ENCODE assay signal across 8 cellular contexts in genomic region chr2:199457147-199458016, GRCh38. TPM values are rescaled to one million over a fixed set of nuclear protein-coding genes. Genes with fewer than 3 reads are reported as not detected.
A peak's percentile ranks its signal among the peaks of the same experiment; 100 is the strongest.
DNase-seq lines count a peak whose midpoint lies in the region; ATAC-seq and TF ChIP-seq lines count a peak whose summit lies in the region.

Gene SATB2 (minus strand): TSS chr2:199457939. CDS start chr2:199456037, 1,902 bp downstream.

- H3K9me3 ChIP-seq in lower lobe of right lung = no peaks in the 10 kb centered on the region
- no peaks in the 10 kb centered on the region for H3K9me3 ChIP-seq in thyroid gland

- H3K36me3 ChIP-seq in lower lobe of right lung = no peaks in the 10 kb centered on the region
- H3K36me3 ChIP-seq in thyroid gland = no peaks in the 10 kb centered on the region

- H3K4me3 ChIP-seq in lower lobe of right lung = peak within 1 kb of the TSS; percentile 96
- peak within 1 kb of the TSS; percentile 29 to 83 (median 78) for H3K4me3 ChIP-seq in thyroid gland (replicated peaks in 1 of 3)

- in situ Hi-C loops in G401 (cut with HindIII; ENCODE audit: low sequenced_read_pairs) = no loop called here

- no peak for TF ChIP-seq POLR2A in thyroid gland (IDR thresholded peaks at IDR 0.05)

- TF ChIP-seq CTCF in lower lobe of right lung (IDR thresholded peaks at IDR 0.05) (no peak), thyroid gland (IDR thresholded peaks at IDR 0.05) (no peak)

- intact Hi-C loops in lower lobe of right lung (cut with DNase I) (no loop called here), thyroid gland (cut with DNase I) (no loop called here)

- 1 to 2% methylated on average over 45 to 60 of the region's 61 CpGs for WGBS in thyroid gland, 2 donors

- ATAC-seq in lower lobe of right lung (no peak), GM18870 (IDR thresholded peaks at IDR 0.05; ENCODE audit: unreplicated experiment) (no peak)

- H3K4me1 ChIP-seq in lower lobe of right lung (peaks cover 41% of the 10 kb centered on the region), thyroid gland (peaks cover 20 to 38% of the 10 kb centered on the region in 2 donors)

- peak; percentile 12 for DNase-seq in CD1c-positive myeloid dendritic cell (ENCODE audit: extremely low spot score)
- DNase-seq in H4 (ENCODE audit: low spot score) = peak; percentile 66
- peak; percentile 85 for DNase-seq in OCI-M1 (lab: John Stamatoyannopoulos, UW)
- DNase-seq in caudate nucleus (lab: John Stamatoyannopoulos, UW) = no peak
- peak; percentile 49 for DNase-seq in lower lobe of right lung
- DNase-seq in thyroid gland = no peak
- DNase-seq in G401 (ENCODE audit: low spot score) = no peak

- H3K27me3 ChIP-seq in lower lobe of right lung (ENCODE audit: low read depth) (peaks cover 80% of the 10 kb centered on the region), thyroid gland (peaks cover 51% of the 10 kb centered on the region)

- H3K27ac ChIP-seq in caudate nucleus (ENCODE audit: low read depth, low read length) = peak within 1 kb of the TSS; percentile 73
- H3K27ac ChIP-seq in lower lobe of right lung = peak within 1 kb of the TSS; percentile 72
- peak within 1 kb of the TSS in 2 of 3 donors; percentile 50 to 68 for H3K27ac ChIP-seq in thyroid gland

RNA-seq across cellular contexts. Expression of gene SATB2, which starts in this region (rescaled TPM):
- total RNA-seq in H4 (2014; rRNA removed; shearing (Covaris generic)) = 10.3 TPM in 2 replicates
- 5.0 TPM for total RNA-seq in lower lobe of right lung
- 1 to 10 TPM; 1.9 to 2.9 (median 1.9) TPM for total RNA-seq in thyroid gland
- total RNA-seq in G401 (2014; rRNA removed; shearing (Covaris generic)) = not detected in 2 replicates

Comparison
In these comparisons a context has a peak if more than half of its experiments do, and no peak if none do; other contexts are left out.
1. DNase-seq: peak in CD1c-positive myeloid dendritic cell (single experiment), H4 (single experiment), OCI-M1 (single experiment) and lower lobe of right lung (single experiment); none in caudate nucleus (0 of 61), thyroid gland (0 of 2) and G401 (single experiment).
2. Peak in every context shown above with its lines, with median percentiles within 50 percentile points of each other: H3K27ac ChIP-seq.